Comparison of ENCODE assay signal across 20 cellular contexts in genomic region chr14:67569011-67569650, GRCh38. TPM values are rescaled to one million over a fixed set of nuclear protein-coding genes. Genes with fewer than 3 reads are reported as not detected.
DNase-seq lines count a peak whose midpoint lies in the region; ATAC-seq and TF ChIP-seq lines count a peak whose summit lies in the region.
"Had no signal": no experiment of that assay in that cellular context is flagged by ENCODE, and none has a peak within 500 bp of the region (broad histone marks: within the 10 kb centered on the region; RNA-seq: fewer than 3 reads in every experiment).

No MANE protein-coding gene starts in this region.

- no peaks in the 10 kb centered on the region for H3K27me3 ChIP-seq in RWPE2 (ENCODE audit: insufficient read depth, poor library complexity, severe bottlenecking)
- H3K27me3 ChIP-seq: transverse colon had no signal

- H3K27ac ChIP-seq in RWPE2 (ENCODE audit: poor library complexity, severe bottlenecking), result no peak overlapping the region
- H3K27ac ChIP-seq in temporal lobe (ENCODE audit: low read depth, low read length), result peak overlapping the region; percentile 11
- H3K27ac ChIP-seq: psoas muscle, RWPE1, skin epidermis, transverse colon had no signal

- peaks cover 11% of the 10 kb centered on the region for H3K4me1 ChIP-seq in RWPE2 (ENCODE audit: insufficient read depth, poor library complexity, severe bottlenecking)
- H3K4me1 ChIP-seq: transverse colon had no signal

- TF ChIP-seq CTCF in RWPE2 (IDR thresholded peaks at IDR 0.05; ENCODE audit: poor library complexity, severe bottlenecking), result no peak

- H3K9me3 ChIP-seq in RWPE2 (ENCODE audit: severe bottlenecking), result no peaks in the 10 kb centered on the region
- H3K9me3 ChIP-seq: Caco-2, psoas muscle, transverse colon had no signal

- peak; percentile 38 for DNase-seq in NCI-H2171 treated with DMSO at 0.1 percent for 48 hours (lab: John Stamatoyannopoulos, UW)
- DNase-seq in NCI-H2171 (lab: John Stamatoyannopoulos, UW), result no peak
- DNase-seq in RWPE2 (ENCODE audit: low spot score), result peak; percentile 51
- DNase-seq in iPS-NIHi11 (ENCODE audit: low spot score), result peak; percentile 46
- DNase-seq in activated CD4-positive, alpha-beta T cell treated with anti-CD3 and anti-CD28 coated beads for 4 hours, result no peak
- no peak for DNase-seq in HT-29 (ENCODE audit: low spot score)
- DNase-seq in stimulated activated naive CD4-positive, alpha-beta T cell (lab: John Stamatoyannopoulos, UW), result no peak
- DNase-seq: activated T-cell treated with anti-CD3 and anti-CD28 coated beads, Interleukin-2, amount 50 U/mL, for 48 hours; Caco-2; EL; IMR-90; MM.1S; NCI-H345; psoas muscle; stimulated activated naive CD8-positive, alpha-beta T cell treated with anti-CD3 and anti-CD28 coated beads, Interleukin-15, Interleukin-2, amounts not matched to agents 100 U/mL and 50 U/mL, for 24 hours; T1000; transverse colon had no signal

- no peaks in the 10 kb centered on the region for H3K36me3 ChIP-seq in RWPE2 (ENCODE audit: low read depth)
- H3K36me3 ChIP-seq: transverse colon had no signal

- no peak overlapping the region for H3K4me3 ChIP-seq in RWPE2 (ENCODE audit: severe bottlenecking)
- H3K4me3 ChIP-seq: psoas muscle, skin epidermis, transverse colon had no signal

- no peak for ATAC-seq in RWPE2 (ENCODE audit: low read depth)
- ATAC-seq: psoas muscle; stimulated activated naive CD8-positive, alpha-beta T cell treated with anti-CD3 and anti-CD28 coated beads, Interleukin-15, Interleukin-2, amounts not matched to agents 100 U/mL and 50 U/mL, for 24 hours had no signal

RNA-seq across cellular contexts. Expression of gene PIGH, which starts 30.9 kb away (rescaled TPM):
- 22.1 TPM for total RNA-seq in temporal lobe
- 10.9 and 12.1 TPM in 2 replicates for total RNA-seq in HT-29 (2014; rRNA removed; shearing (Covaris generic))

RNA-seq across cellular contexts. Expression of gene PLEKHH1, which starts 36.0 kb away (rescaled TPM):
- 6.9 TPM for total RNA-seq in temporal lobe
- 11.0 and 12.7 TPM in 2 replicates for total RNA-seq in HT-29 (2014; rRNA removed; shearing (Covaris generic))

RNA-seq across cellular contexts. Expression of gene ARG2, which starts 50.6 kb away (rescaled TPM):
- total RNA-seq in temporal lobe, result 40.1 TPM
- 4.4 and 4.5 TPM in 2 replicates for total RNA-seq in HT-29 (2014; rRNA removed; shearing (Covaris generic))

Comparison
In these comparisons a context has a peak if more than half of its experiments do, and no peak if none do; other contexts are left out.
1. DNase-seq: peak in NCI-H2171 treated with DMSO at 0.1 percent for 48 hours (single experiment), RWPE2 (single experiment) and iPS-NIHi11 (single experiment); none in NCI-H2171 (single experiment), activated CD4-positive, alpha-beta T cell treated with anti-CD3 and anti-CD28 coated beads for 4 hours (0 of 2), HT-29 (single experiment) and stimulated activated naive CD4-positive, alpha-beta T cell (0 of 6).